Comparison of ENCODE assay signal across 21 cellular contexts in genomic region chr10:68781613-68782574, GRCh38. TPM values are rescaled to one million over a fixed set of nuclear protein-coding genes. Genes with fewer than 3 reads are reported as not detected.
DNase-seq lines count a peak whose midpoint lies in the region; ATAC-seq and TF ChIP-seq lines count a peak whose summit lies in the region.
"Had no signal": no experiment of that assay in that cellular context is flagged by ENCODE, and none has a peak within 500 bp of the region (broad histone marks: within the 10 kb centered on the region; RNA-seq: fewer than 3 reads in every experiment).

No MANE protein-coding gene starts in this region.

- H2AFZ ChIP-seq in GM23338 (no peak overlapping the region), PC-3 (ENCODE audit: low read length) (no peak overlapping the region)

- H3K27me3 Mint-ChIP-seq in CD4-positive, alpha-beta memory T cell: no peaks in the 10 kb centered on the region
- H3K27me3 Mint-ChIP-seq in GM23338 (ENCODE audit: insufficient read depth, low read depth, poor library complexity) (peaks cover 11% of the 10 kb centered on the region), naive B cell (no peaks in the 10 kb centered on the region)
- no peaks in the 10 kb centered on the region for H3K27me3 Mint-ChIP-seq in activated CD8-positive, alpha-beta T cell treated with anti-CD3 and anti-CD28 coated beads, Interleukin-2, amount 10 ng/mL, durations not matched to agents 7 days and 5 days (ENCODE audit: low read depth)

- POLR2A ChIA-PET in CD4-positive, alpha-beta memory T cell (lab: Charles Lee; ENCODE audit: partially characterized antibody): no interaction called here
- POLR2A ChIA-PET in activated CD8-positive, alpha-beta T cell treated with anti-CD3 and anti-CD28 coated beads, Interleukin-2, amount 10 ng/mL, durations not matched to agents 7 days and 5 days (lab: Charles Lee): interaction anchor here (0.5 kb wide), 1 partner anchor 152 kb away, joined by 3 read pairs; no protein-coding TSS in a partner anchor
- POLR2A ChIA-PET in PC-3 (lab: Charles Lee; ENCODE audit: unreplicated experiment): no interaction called here

- peaks cover 19% of the 10 kb centered on the region for H3F3A ChIP-seq in GM23338 (replicated peaks; ENCODE audit: low read depth)
- no peaks in the 10 kb centered on the region for H3F3A ChIP-seq in PC-3 (ENCODE audit: low read length, unreplicated experiment)

- H3K79me2 ChIP-seq in GM23338 (replicated peaks; ENCODE audit: insufficient read depth): no peaks in the 10 kb centered on the region
- H3K79me2 ChIP-seq in PC-3 (ENCODE audit: low read length): no peaks in the 10 kb centered on the region

- TF ChIP-seq CTCF in GM23338 (conservative IDR thresholded peaks at IDR 0.05; ENCODE audit: low read depth in 2 of 2) (no peak), right atrium auricular region (IDR thresholded peaks at IDR 0.05) (no peak), PC-3 (conservative IDR thresholded peaks at IDR 0.05; ENCODE audit: low read depth, low read length) (no peak)

- H3K9me3 Mint-ChIP-seq in CD4-positive, alpha-beta memory T cell: peaks cover 0 to 2% (median 0%) of the 10 kb centered on the region in 8 donors
- H3K9me3 Mint-ChIP-seq in GM23338 (no peaks in the 10 kb centered on the region; the same call in 2 of the 3 replicates), naive B cell (no peaks in the 10 kb centered on the region)
- no peaks in the 10 kb centered on the region for H3K9me3 Mint-ChIP-seq in activated CD8-positive, alpha-beta T cell treated with anti-CD3 and anti-CD28 coated beads, Interleukin-2, amount 10 ng/mL, durations not matched to agents 7 days and 5 days (ENCODE audit: insufficient read depth)
- H3K9me3 Mint-ChIP-seq: activated T-helper 2 cell treated with anti-CD3 and anti-CD28 coated beads, Interferon-gamma antibody, Interleukin-2, Interleukin-4, amounts not matched to agents 10 μg/mL and 5 μg/mL and 100 μg/mL, durations not matched to agents 14 hours and 24 hours and 36 hours; T-helper 2 cell treated with Interferon-gamma antibody and Interleukin-4, amounts not matched to agents 5 μg/mL and 100 μg/mL, for 36 hours had no signal

- no peak overlapping the region for H3K9ac ChIP-seq in PC-3 (ENCODE audit: low read length)

- no peaks in the 10 kb centered on the region for H3K4me1 ChIP-seq in CD4-positive, alpha-beta memory T cell (ENCODE audit: insufficient read depth, low read length)
- no peaks in the 10 kb centered on the region for H3K4me1 ChIP-seq in GM23338 (ENCODE audit: insufficient read depth)
- H3K4me1 ChIP-seq in right atrium auricular region: no peaks in the 10 kb centered on the region
- H3K4me1 ChIP-seq in PC-3 (ENCODE audit: insufficient read depth, low read length): no peaks in the 10 kb centered on the region
- H3K4me1 ChIP-seq: gastrocnemius medialis, pancreas, upper lobe of left lung had no signal

- BruUV-seq in PC-3 (replicated peaks; lab: Mats Ljungman, UMichigan): no TSS peak

- DNase-seq in CD4-positive, alpha-beta memory T cell: no peak
- DNase-seq in GM23338 (ENCODE audit: low spot score) (no peak), naive B cell (peak; percentile 21), sciatic nerve (ENCODE audit: low spot score) (no peak), right atrium auricular region (ENCODE audit: low spot score) (no peak), PC-3 (no peak)
- no peak for DNase-seq in activated CD8-positive, alpha-beta T cell treated with anti-CD3 and anti-CD28 coated beads, Interleukin-2, amount 10 ng/mL, durations not matched to agents 7 days and 5 days
- DNase-seq: AML-193; amygdala; caudate nucleus; gastrocnemius medialis; NCI-H1436 treated with DMSO at 0.1 percent for 48 hours; NCI-H226; NCI-H82; pancreas; stimulated activated CD4-positive, alpha-beta T cell treated with anti-CD3 and anti-CD28 coated beads, Interleukin-1b, Interleukin-23, amount 100 ng/mL, for 48 hours; upper lobe of left lung had no signal

- H3K9me3 ChIP-seq in CD4-positive, alpha-beta memory T cell (ENCODE audit: control insufficient read depth in 1 of 2, low read length in 2 of 2): no peaks in the 10 kb centered on the region
- H3K9me3 ChIP-seq in right atrium auricular region (no peaks in the 10 kb centered on the region), PC-3 (ENCODE audit: low read length) (no peaks in the 10 kb centered on the region)
- H3K9me3 ChIP-seq: gastrocnemius medialis, pancreas, upper lobe of left lung had no signal

- no peak; the same call in 2 of the 3 replicates for ATAC-seq in GM23338
- ATAC-seq in activated CD8-positive, alpha-beta T cell treated with anti-CD3 and anti-CD28 coated beads, Interleukin-2, amount 10 ng/mL, durations not matched to agents 7 days and 5 days: no peak
- ATAC-seq in naive B cell (ENCODE audit: low read depth in 2 of 2): peak; percentile 78 to 80
- ATAC-seq in sciatic nerve: no peak
- ATAC-seq in PC-3: no peak
- ATAC-seq: activated CD4-positive, CD25-positive, alpha-beta regulatory T cell treated with anti-CD3 and anti-CD28 coated beads, Interleukin-2, amount 50 U/mL, for 24 hours; gastrocnemius medialis; pancreas had no signal

- no peak overlapping the region for H3K4me3 Mint-ChIP-seq in CD4-positive, alpha-beta memory T cell
- no peak overlapping the region for H3K4me3 Mint-ChIP-seq in GM23338
- no peak overlapping the region for H3K4me3 Mint-ChIP-seq in activated CD8-positive, alpha-beta T cell treated with anti-CD3 and anti-CD28 coated beads, Interleukin-2, amount 10 ng/mL, durations not matched to agents 7 days and 5 days
- H3K4me3 Mint-ChIP-seq in naive B cell: peak overlapping the region in 7 of 8 donors; percentile 12 to 73 (median 37)
- H3K4me3 Mint-ChIP-seq: T-helper 2 cell treated with Interferon-gamma antibody and Interleukin-4, amounts not matched to agents 5 μg/mL and 100 μg/mL, for 36 hours had no signal

- H3K4me1 Mint-ChIP-seq in CD4-positive, alpha-beta memory T cell: peaks cover 0 to under 1% (median 0%) of the 10 kb centered on the region in 4 donors
- no peaks in the 10 kb centered on the region for H3K4me1 Mint-ChIP-seq in GM23338
- no peaks in the 10 kb centered on the region for H3K4me1 Mint-ChIP-seq in activated CD8-positive, alpha-beta T cell treated with anti-CD3 and anti-CD28 coated beads, Interleukin-2, amount 10 ng/mL, durations not matched to agents 7 days and 5 days (ENCODE audit: low read depth)
- peaks cover 14 to 25% (median 18%) of the 10 kb centered on the region in 3 donors for H3K4me1 Mint-ChIP-seq in naive B cell

- H3K27ac Mint-ChIP-seq in CD4-positive, alpha-beta memory T cell: peak overlapping the region in 4 of 7 donors; percentile 9 to 64 (median 24)
- peak overlapping the region; percentile 39; the same call in 1 of the 2 replicates for H3K27ac Mint-ChIP-seq in GM23338
- peak overlapping the region; percentile 23 for H3K27ac Mint-ChIP-seq in activated CD8-positive, alpha-beta T cell treated with anti-CD3 and anti-CD28 coated beads, Interleukin-2, amount 10 ng/mL, durations not matched to agents 7 days and 5 days
- H3K27ac Mint-ChIP-seq in naive B cell: peak overlapping the region; percentile 29 to 91 (median 70)
- H3K27ac Mint-ChIP-seq: activated T-helper 2 cell treated with anti-CD3 and anti-CD28 coated beads, Interferon-gamma antibody, Interleukin-2, Interleukin-4, amounts not matched to agents 10 μg/mL and 5 μg/mL and 100 μg/mL, durations not matched to agents 14 hours and 24 hours and 36 hours had no signal

- H3K9me2 ChIP-seq in GM23338 (ENCODE audit: insufficient read depth) (no peaks in the 10 kb centered on the region), PC-3 (replicated peaks; ENCODE audit: low read length) (no peaks in the 10 kb centered on the region)

- peaks cover 47 to 70% of the 10 kb centered on the region in 2 donors for H3K36me3 Mint-ChIP-seq in CD4-positive, alpha-beta memory T cell
- H3K36me3 Mint-ChIP-seq in GM23338 (ENCODE audit: low read depth) (peaks cover 90% of the 10 kb centered on the region), naive B cell (peaks cover 12 to 18% of the 10 kb centered on the region in 2 donors)
- peaks cover 63% of the 10 kb centered on the region for H3K36me3 Mint-ChIP-seq in activated CD8-positive, alpha-beta T cell treated with anti-CD3 and anti-CD28 coated beads, Interleukin-2, amount 10 ng/mL, durations not matched to agents 7 days and 5 days (ENCODE audit: low read depth)

- H3K4me2 ChIP-seq in GM23338 (no peak overlapping the region), PC-3 (ENCODE audit: low read length) (no peak overlapping the region)

- intact Hi-C loops in CD4-positive, alpha-beta memory T cell (cut with micrococcal nuclease): no loop called here
- intact Hi-C loops in sciatic nerve (cut with DNase I): no loop called here
- intact Hi-C loops in PC-3 (cut with micrococcal nuclease): no loop called here

- H3K27me3 ChIP-seq in CD4-positive, alpha-beta memory T cell (ENCODE audit: insufficient read depth, low read length): no peaks in the 10 kb centered on the region
- H3K27me3 ChIP-seq in GM23338 (ENCODE audit: insufficient read depth) (no peaks in the 10 kb centered on the region), right atrium auricular region (no peaks in the 10 kb centered on the region), PC-3 (ENCODE audit: low read length) (no peaks in the 10 kb centered on the region)
- H3K27me3 ChIP-seq: gastrocnemius medialis, pancreas, upper lobe of left lung had no signal

- CTCF ChIA-PET in CD4-positive, alpha-beta memory T cell (lab: Charles Lee; ENCODE audit: partially characterized antibody): interaction anchor here (0.7 to 0.8 kb wide), 2 partner anchors 13 to 233 kb away, joined by 3 read pairs; no protein-coding TSS in a partner anchor
- CTCF ChIA-PET in activated CD8-positive, alpha-beta T cell treated with anti-CD3 and anti-CD28 coated beads, Interleukin-2, amount 10 ng/mL, durations not matched to agents 7 days and 5 days (lab: Charles Lee): no interaction called here
- CTCF ChIA-PET in PC-3 (lab: Charles Lee): interaction anchor here (0.6 kb wide), 1 partner anchor 80 kb away, joined by 7 read pairs; no protein-coding TSS in a partner anchor

- peaks cover 4% of the 10 kb centered on the region; the same call in 1 of the 2 replicates for H4K20me1 ChIP-seq in GM23338 (replicated peaks; ENCODE audit: insufficient read depth)
- H4K20me1 ChIP-seq in PC-3 (ENCODE audit: low read length): no peaks in the 10 kb centered on the region

- H3K36me3 ChIP-seq in CD4-positive, alpha-beta memory T cell (ENCODE audit: insufficient read depth, low read length): peaks cover 41% of the 10 kb centered on the region
- H3K36me3 ChIP-seq in GM23338 (ENCODE audit: insufficient read depth) (peaks cover 34% of the 10 kb centered on the region), right atrium auricular region (peaks cover 55% of the 10 kb centered on the region), PC-3 (ENCODE audit: low read depth, low read length) (peaks cover 47% of the 10 kb centered on the region)

- H3K4me3 ChIP-seq in CD4-positive, alpha-beta memory T cell (ENCODE audit: low read length in 2 of 2): no peak overlapping the region
- H3K4me3 ChIP-seq in GM23338 (no peak overlapping the region), right atrium auricular region (no peak overlapping the region), PC-3 (ENCODE audit: low read length) (no peak overlapping the region)
- H3K4me3 ChIP-seq: gastrocnemius medialis, pancreas, upper lobe of left lung had no signal

- no peak overlapping the region for H3K27ac ChIP-seq in CD4-positive, alpha-beta memory T cell (ENCODE audit: low read depth, low read length)
- peak overlapping the region; percentile 60 for H3K27ac ChIP-seq in GM23338 (ENCODE audit: low read depth)
- H3K27ac ChIP-seq in right atrium auricular region: no peak overlapping the region
- H3K27ac ChIP-seq in PC-3 (ENCODE audit: low read length): no peak overlapping the region
- H3K27ac ChIP-seq: epithelial cell of prostate, gastrocnemius medialis, pancreas, upper lobe of left lung had no signal

RNA-seq across cellular contexts. Expression of gene STOX1, which starts 45.4 kb away (rescaled TPM):
- under 1 TPM; 0.33 to 0.35 TPM for total RNA-seq in CD4-positive, alpha-beta memory T cell
- polyA plus RNA-seq in CD4-positive, alpha-beta memory T cell: under 1 TPM; 0.17 to 0.21 TPM
- total RNA-seq in GM23338 (2014; rRNA removed; shearing (Covaris generic)): 2.2 and 2.7 TPM in 2 replicates
- 1.6 and 1.7 TPM in 2 replicates for polyA plus RNA-seq in GM23338 (2016; fragmentation: Nextera tagmentation; extraction: Ambion mirVana)
- under 1 TPM; 0.42 to 0.52 TPM for total RNA-seq in activated CD8-positive, alpha-beta T cell treated with anti-CD3 and anti-CD28 coated beads, Interleukin-2, amount 10 ng/mL, durations not matched to agents 7 days and 5 days
- polyA plus RNA-seq in naive B cell (ENCODE audit: low read depth in 6 of 6): under 1 TPM in 4 of 6 donors, not detected in 2; 0.09 to 0.38 (median 0.19) TPM
- total RNA-seq in sciatic nerve: 0.27 TPM
- under 1 TPM; 0.26 to 0.47 TPM for total RNA-seq in right atrium auricular region
- total RNA-seq in PC-3 (2014; rRNA removed): 1.4 and 3.2 TPM in 2 replicates

Comparison
In these comparisons a context has a peak if more than half of its experiments do, and no peak if none do; other contexts are left out.
1. H3K4me3 Mint-ChIP-seq: peak in naive B cell (7 of 8); none in CD4-positive, alpha-beta memory T cell (0 of 8), GM23338 (single experiment) and activated CD8-positive, alpha-beta T cell treated with anti-CD3 and anti-CD28 coated beads, Interleukin-2, amount 10 ng/mL, durations not matched to agents 7 days and 5 days (single experiment).
2. ATAC-seq: peak in naive B cell (2 of 2); none in GM23338 (single experiment), activated CD8-positive, alpha-beta T cell treated with anti-CD3 and anti-CD28 coated beads, Interleukin-2, amount 10 ng/mL, durations not matched to agents 7 days and 5 days (single experiment), sciatic nerve (single experiment) and PC-3 (single experiment).
3. Peak in every context shown above with its lines, with median percentiles within 50 percentile points of each other: H3K27ac Mint-ChIP-seq.